In genomic region chr12:48446372-48446771, GRCh38 we compare ENCODE assay signal across 1 cellular context.
TF ChIP-seq lines count a peak whose summit lies in the region.

No MANE protein-coding gene starts in this region.

TF ChIP-seq in GM23338, 12 proteins besides CTCF, POLR2A, EP300 and RAD21 (continued from another document):
- TF ChIP-seq EZH2phosphoT487 (IDR thresholded peaks at IDR 0.05; ENCODE audit: unreplicated experiment) (no peak), NANOG (IDR thresholded peaks at IDR 0.05; ENCODE audit: borderline replicate concordance) (no peak), JUNB (IDR thresholded peaks at IDR 0.05; ENCODE audit: unreplicated experiment) (no peak), POLR2AphosphoS5 (IDR thresholded peaks at IDR 0.05; ENCODE audit: low read depth) (no peak), STAT1 (IDR thresholded peaks at IDR 0.05; ENCODE audit: unreplicated experiment) (no peak), CREB1 (CRISPR knock-in tag; IDR thresholded peaks at IDR 0.05; ENCODE audit: low read depth) (no peak), ZNF331 (CRISPR knock-in tag; IDR thresholded peaks at IDR 0.05; ENCODE audit: low read depth) (no peak)
- TF ChIP-seq, protein P1, sequence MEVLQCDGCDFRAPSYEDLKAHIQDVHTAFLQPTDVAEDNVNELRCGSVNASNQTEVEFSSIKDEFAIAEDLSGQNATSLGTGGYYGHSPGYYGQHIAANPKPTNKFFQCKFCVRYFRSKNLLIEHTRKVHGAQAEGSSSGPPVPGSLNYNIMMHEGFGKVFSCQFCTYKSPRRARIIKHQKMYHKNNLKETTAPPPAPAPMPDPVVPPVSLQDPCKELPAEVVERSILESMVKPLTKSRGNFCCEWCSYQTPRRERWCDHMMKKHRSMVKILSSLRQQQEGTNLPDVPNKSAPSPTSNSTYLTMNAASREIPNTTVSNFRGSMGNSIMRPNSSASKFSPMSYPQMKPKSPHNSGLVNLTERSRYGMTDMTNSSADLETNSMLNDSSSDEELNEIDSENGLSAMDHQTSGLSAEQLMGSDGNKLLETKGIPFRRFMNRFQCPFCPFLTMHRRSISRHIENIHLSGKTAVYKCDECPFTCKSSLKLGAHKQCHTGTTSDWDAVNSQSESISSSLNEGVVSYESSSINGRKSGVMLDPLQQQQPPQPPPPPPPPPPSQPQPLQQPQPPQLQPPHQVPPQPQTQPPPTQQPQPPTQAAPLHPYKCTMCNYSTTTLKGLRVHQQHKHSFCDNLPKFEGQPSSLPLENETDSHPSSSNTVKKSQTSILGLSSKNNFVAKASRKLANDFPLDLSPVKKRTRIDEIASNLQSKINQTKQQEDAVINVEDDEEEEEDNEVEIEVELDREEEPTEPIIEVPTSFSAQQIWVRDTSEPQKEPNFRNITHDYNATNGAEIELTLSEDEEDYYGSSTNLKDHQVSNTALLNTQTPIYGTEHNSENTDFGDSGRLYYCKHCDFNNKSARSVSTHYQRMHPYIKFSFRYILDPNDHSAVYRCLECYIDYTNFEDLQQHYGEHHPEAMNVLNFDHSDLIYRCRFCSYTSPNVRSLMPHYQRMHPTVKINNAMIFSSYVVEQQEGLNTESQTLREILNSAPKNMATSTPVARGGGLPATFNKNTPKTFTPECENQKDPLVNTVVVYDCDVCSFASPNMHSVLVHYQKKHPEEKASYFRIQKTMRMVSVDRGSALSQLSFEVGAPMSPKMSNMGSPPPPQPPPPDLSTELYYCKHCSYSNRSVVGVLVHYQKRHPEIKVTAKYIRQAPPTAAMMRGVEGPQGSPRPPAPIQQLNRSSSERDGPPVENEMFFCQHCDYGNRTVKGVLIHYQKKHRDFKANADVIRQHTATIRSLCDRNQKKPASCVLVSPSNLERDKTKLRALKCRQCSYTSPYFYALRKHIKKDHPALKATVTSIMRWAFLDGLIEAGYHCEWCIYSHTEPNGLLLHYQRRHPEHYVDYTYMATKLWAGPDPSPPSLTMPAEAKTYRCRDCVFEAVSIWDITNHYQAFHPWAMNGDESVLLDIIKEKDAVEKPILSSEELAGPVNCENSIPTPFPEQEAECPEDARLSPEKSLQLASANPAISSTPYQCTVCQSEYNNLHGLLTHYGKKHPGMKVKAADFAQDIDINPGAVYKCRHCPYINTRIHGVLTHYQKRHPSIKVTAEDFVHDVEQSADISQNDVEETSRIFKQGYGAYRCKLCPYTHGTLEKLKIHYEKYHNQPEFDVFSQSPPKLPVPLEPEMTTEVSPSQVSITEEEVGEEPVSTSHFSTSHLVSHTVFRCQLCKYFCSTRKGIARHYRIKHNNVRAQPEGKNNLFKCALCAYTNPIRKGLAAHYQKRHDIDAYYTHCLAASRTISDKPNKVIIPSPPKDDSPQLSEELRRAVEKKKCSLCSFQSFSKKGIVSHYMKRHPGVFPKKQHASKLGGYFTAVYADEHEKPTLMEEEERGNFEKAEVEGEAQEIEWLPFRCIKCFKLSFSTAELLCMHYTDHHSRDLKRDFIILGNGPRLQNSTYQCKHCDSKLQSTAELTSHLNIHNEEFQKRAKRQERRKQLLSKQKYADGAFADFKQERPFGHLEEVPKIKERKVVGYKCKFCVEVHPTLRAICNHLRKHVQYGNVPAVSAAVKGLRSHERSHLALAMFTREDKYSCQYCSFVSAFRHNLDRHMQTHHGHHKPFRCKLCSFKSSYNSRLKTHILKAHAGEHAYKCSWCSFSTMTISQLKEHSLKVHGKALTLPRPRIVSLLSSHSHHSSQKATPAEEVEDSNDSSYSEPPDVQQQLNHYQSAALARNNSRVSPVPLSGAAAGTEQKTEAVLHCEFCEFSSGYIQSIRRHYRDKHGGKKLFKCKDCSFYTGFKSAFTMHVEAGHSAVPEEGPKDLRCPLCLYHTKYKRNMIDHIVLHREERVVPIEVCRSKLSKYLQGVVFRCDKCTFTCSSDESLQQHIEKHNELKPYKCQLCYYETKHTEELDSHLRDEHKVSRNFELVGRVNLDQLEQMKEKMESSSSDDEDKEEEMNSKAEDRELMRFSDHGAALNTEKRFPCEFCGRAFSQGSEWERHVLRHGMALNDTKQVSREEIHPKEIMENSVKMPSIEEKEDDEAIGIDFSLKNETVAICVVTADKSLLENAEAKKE (CRISPR knock-in tag; IDR thresholded peaks at IDR 0.05) = no peak
- TF ChIP-seq, protein P2, sequence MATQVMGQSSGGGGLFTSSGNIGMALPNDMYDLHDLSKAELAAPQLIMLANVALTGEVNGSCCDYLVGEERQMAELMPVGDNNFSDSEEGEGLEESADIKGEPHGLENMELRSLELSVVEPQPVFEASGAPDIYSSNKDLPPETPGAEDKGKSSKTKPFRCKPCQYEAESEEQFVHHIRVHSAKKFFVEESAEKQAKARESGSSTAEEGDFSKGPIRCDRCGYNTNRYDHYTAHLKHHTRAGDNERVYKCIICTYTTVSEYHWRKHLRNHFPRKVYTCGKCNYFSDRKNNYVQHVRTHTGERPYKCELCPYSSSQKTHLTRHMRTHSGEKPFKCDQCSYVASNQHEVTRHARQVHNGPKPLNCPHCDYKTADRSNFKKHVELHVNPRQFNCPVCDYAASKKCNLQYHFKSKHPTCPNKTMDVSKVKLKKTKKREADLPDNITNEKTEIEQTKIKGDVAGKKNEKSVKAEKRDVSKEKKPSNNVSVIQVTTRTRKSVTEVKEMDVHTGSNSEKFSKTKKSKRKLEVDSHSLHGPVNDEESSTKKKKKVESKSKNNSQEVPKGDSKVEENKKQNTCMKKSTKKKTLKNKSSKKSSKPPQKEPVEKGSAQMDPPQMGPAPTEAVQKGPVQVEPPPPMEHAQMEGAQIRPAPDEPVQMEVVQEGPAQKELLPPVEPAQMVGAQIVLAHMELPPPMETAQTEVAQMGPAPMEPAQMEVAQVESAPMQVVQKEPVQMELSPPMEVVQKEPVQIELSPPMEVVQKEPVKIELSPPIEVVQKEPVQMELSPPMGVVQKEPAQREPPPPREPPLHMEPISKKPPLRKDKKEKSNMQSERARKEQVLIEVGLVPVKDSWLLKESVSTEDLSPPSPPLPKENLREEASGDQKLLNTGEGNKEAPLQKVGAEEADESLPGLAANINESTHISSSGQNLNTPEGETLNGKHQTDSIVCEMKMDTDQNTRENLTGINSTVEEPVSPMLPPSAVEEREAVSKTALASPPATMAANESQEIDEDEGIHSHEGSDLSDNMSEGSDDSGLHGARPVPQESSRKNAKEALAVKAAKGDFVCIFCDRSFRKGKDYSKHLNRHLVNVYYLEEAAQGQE (IDR thresholded peaks at IDR 0.05; ENCODE audit: unreplicated experiment) = no peak
- TF ChIP-seq, protein P3, sequence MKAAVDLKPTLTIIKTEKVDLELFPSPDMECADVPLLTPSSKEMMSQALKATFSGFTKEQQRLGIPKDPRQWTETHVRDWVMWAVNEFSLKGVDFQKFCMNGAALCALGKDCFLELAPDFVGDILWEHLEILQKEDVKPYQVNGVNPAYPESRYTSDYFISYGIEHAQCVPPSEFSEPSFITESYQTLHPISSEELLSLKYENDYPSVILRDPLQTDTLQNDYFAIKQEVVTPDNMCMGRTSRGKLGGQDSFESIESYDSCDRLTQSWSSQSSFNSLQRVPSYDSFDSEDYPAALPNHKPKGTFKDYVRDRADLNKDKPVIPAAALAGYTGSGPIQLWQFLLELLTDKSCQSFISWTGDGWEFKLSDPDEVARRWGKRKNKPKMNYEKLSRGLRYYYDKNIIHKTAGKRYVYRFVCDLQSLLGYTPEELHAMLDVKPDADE (IDR thresholded peaks at IDR 0.05) = no peak
